In the genomic region with DNA sequence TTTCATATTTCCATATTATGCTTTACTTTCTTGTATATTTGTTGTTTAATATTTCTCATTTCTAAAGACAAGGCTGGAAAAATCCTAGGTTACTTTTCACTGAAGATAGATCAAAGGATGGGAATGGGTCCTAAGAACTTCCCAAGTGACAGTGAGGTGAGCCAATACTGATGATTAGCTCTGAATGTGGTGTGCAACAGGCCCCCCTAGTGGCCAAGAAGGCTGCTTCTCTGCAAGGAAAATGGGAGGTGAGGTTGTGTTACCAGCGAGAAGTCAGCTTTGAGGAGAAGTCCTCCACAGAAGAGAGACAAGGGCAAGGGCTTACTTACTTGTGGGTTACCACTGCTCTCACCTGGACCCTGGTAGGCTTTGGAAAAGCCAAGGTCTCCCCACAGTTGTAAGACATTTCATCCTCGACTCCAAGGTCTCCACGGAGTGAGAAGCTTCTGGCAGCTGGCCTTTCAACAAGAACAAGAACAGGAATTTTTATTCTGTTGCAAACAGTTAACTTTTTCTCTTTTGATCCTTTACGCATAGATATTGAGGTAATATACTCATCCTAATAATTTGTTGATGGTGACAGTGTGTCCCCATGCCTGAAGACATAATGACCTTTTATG, we compare ENCODE assay signal across 8 cellular contexts.
DNase-seq lines count a peak whose midpoint lies in the region; ATAC-seq, FAIRE-seq and TF ChIP-seq lines count a peak whose summit lies in the region.

No MANE protein-coding gene starts in this region.

- H3K36me3 Mint-ChIP-seq in astrocyte (ENCODE audit: low read depth, unreplicated experiment): peaks cover 24% of the 10 kb centered on the region

- H3K4me1 ChIP-seq in astrocyte (ENCODE audit: insufficient read depth, low read length): peaks cover 42% of the 10 kb centered on the region

- no peaks in the 10 kb centered on the region for H3K36me3 ChIP-seq in GM06990 (ENCODE audit: control insufficient read depth, insufficient read depth, low read length)
- peaks cover 3% of the 10 kb centered on the region for H3K36me3 ChIP-seq in astrocyte (ENCODE audit: insufficient read depth, low read length)

- ATAC-seq in HG02798 (IDR thresholded peaks at IDR 0.05; ENCODE audit: poor library complexity, unreplicated experiment): peak; percentile 74

- no peaks in the 10 kb centered on the region for H4K20me1 ChIP-seq in astrocyte (ENCODE audit: insufficient read depth, low read length)

- H2AFZ ChIP-seq in astrocyte (ENCODE audit: low read depth, low read length): no peak overlapping the region

- no peak overlapping the region for H3K27ac ChIP-seq in astrocyte (ENCODE audit: low read depth, low read length)

- H3K9me3 Mint-ChIP-seq in astrocyte (ENCODE audit: unreplicated experiment): no peaks in the 10 kb centered on the region

- no peaks in the 10 kb centered on the region for H3K79me2 ChIP-seq in astrocyte (ENCODE audit: insufficient read depth, low read length)

- H3K4me3 Mint-ChIP-seq in astrocyte (ENCODE audit: unreplicated experiment): no peak overlapping the region

- DNase-seq in A172 (ENCODE audit: low spot score): peak; percentile 68
- DNase-seq in GM06990 (ENCODE audit: extremely low read depth, insufficient read length): no peak
- peak; percentile 28 for DNase-seq in NCI-H2227 treated with DMSO at 0.1 percent for 48 hours (lab: John Stamatoyannopoulos, UW)
- peak; percentile 54 for DNase-seq in astrocyte (ENCODE audit: low read depth)
- DNase-seq in hypothalamus (lab: John Stamatoyannopoulos, UW): peak in 26 of 51 donors; percentile 1 to 51 (median 18)
- DNase-seq in stimulated activated CD4-positive, alpha-beta T cell treated with anti-CD3 and anti-CD28 coated beads, Interleukin-15, amount 100 ng/mL, for 24 hours: peak; percentile 47
- no peak for DNase-seq in activated gamma-delta T cell treated with Interleukin-2 at 50 U/mL for 16 hours

- TF ChIP-seq CTCF in GM06990 (IDR thresholded peaks at IDR 0.05; ENCODE audit: insufficient read depth, low read length, poor library complexity, severe bottlenecking) (peak; percentile 87), astrocyte (IDR thresholded peaks at IDR 0.05; ENCODE audit: insufficient read depth, low read depth, low read length) (peak; percentile 81)

- peak; percentile 29 for FAIRE-seq in astrocyte (lab: Jason Lieb, UNC)

- H3K4me1 Mint-ChIP-seq in astrocyte (ENCODE audit: low read depth, unreplicated experiment): peaks cover 53% of the 10 kb centered on the region

- no peak overlapping the region for H3K4me2 ChIP-seq in astrocyte (ENCODE audit: low read length)

- peak overlapping the region; percentile 84 for H3K27ac Mint-ChIP-seq in astrocyte (ENCODE audit: unreplicated experiment)

- H3K9me3 ChIP-seq in astrocyte (ENCODE audit: insufficient read depth, low read depth, low read length): no peaks in the 10 kb centered on the region

- H3K4me3 ChIP-seq in GM06990 (replicated peaks; ENCODE audit: low read depth, low read length) (no peak overlapping the region), astrocyte (ENCODE audit: insufficient read depth, low read depth, low read length) (no peak overlapping the region)

- no peaks in the 10 kb centered on the region for H3K27me3 Mint-ChIP-seq in astrocyte (ENCODE audit: low read depth, unreplicated experiment)

- no peak overlapping the region for H3K9ac ChIP-seq in astrocyte (ENCODE audit: low read length)

- H3K27me3 ChIP-seq in GM06990 (replicated peaks; ENCODE audit: control insufficient read depth, insufficient read depth, low read length) (no peaks in the 10 kb centered on the region), astrocyte (ENCODE audit: insufficient read depth, low read length) (no peaks in the 10 kb centered on the region)

Comparison
In these comparisons a context has a peak if more than half of its experiments do, and no peak if none do; other contexts are left out.
1. DNase-seq: peak in A172 (single experiment), NCI-H2227 treated with DMSO at 0.1 percent for 48 hours (single experiment), astrocyte (single experiment), hypothalamus (26 of 51) and stimulated activated CD4-positive, alpha-beta T cell treated with anti-CD3 and anti-CD28 coated beads, Interleukin-15, amount 100 ng/mL, for 24 hours (single experiment); none in GM06990 (single experiment) and activated gamma-delta T cell treated with Interleukin-2 at 50 U/mL for 16 hours (single experiment).